ENCODE assay signal across 3 cellular contexts in the genomic region with DNA sequence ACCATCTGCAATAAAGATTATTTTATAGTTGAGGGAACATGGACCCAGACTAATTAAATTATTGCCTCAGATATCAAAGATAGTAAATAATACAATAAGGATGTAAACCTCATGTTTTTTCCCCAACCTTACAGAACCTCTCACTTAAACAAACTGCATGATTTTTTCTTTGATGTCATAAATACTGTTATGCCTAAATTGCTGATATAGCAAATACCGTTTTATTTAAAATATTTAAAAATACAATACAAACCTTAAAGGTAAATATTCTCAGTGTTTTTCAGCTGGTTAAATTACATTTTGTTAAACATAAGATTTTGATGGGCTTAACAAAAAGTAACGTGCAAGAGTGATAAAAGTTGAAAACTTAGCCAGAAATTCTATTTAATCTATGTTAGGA.
TF ChIP-seq lines count a peak whose summit lies in the region.

No MANE protein-coding gene starts in this region.

TF ChIP-seq in A549, 52 proteins besides CTCF, POLR2A, EP300 and RAD21:
- no peak for TF ChIP-seq JUN (IDR thresholded peaks at IDR 0.05)
- no peak for TF ChIP-seq TFCP2L1 (CRISPR knock-in tag; IDR thresholded peaks at IDR 0.05)
- TF ChIP-seq MAFK (IDR thresholded peaks at IDR 0.05; ENCODE audit: partially characterized antibody), result peak; percentile 93
- TF ChIP-seq EHF (CRISPR knock-in tag; IDR thresholded peaks at IDR 0.05), result no peak
- TF ChIP-seq MYC (IDR thresholded peaks at IDR 0.05; ENCODE audit: borderline replicate concordance, low read length), result no peak

TF ChIP-seq in IMR-90, 13 proteins besides CTCF, POLR2A, EP300 and RAD21:
- TF ChIP-seq BHLHE40 (IDR thresholded peaks at IDR 0.05; ENCODE audit: low read depth, low read length) (no peak), MAFK (IDR thresholded peaks at IDR 0.05; ENCODE audit: low read depth, low read length) (peak; percentile 95), MXI1 (IDR thresholded peaks at IDR 0.05; ENCODE audit: borderline replicate concordance, low read depth, low read length) (no peak)
- TF ChIP-seq, protein P1, sequence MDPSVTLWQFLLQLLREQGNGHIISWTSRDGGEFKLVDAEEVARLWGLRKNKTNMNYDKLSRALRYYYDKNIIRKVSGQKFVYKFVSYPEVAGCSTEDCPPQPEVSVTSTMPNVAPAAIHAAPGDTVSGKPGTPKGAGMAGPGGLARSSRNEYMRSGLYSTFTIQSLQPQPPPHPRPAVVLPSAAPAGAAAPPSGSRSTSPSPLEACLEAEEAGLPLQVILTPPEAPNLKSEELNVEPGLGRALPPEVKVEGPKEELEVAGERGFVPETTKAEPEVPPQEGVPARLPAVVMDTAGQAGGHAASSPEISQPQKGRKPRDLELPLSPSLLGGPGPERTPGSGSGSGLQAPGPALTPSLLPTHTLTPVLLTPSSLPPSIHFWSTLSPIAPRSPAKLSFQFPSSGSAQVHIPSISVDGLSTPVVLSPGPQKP (IDR thresholded peaks at IDR 0.05; ENCODE audit: borderline replicate concordance, low read depth, low read length), result no peak
TF ChIP-seq in IMR-90: peak in this region for 1.

TF ChIP-seq in H1, 55 proteins besides CTCF, POLR2A, EP300 and RAD21:
- TF ChIP-seq RXRA (IDR thresholded peaks at IDR 0.05; ENCODE audit: insufficient read depth, low read depth, low read length), result no peak
- no peak for TF ChIP-seq CBX5 (IDR thresholded peaks at IDR 0.05; ENCODE audit: low read depth, low read length)
- peak; percentile 78; the same call in 1 of the 2 replicates for TF ChIP-seq MAFK (IDR thresholded peaks at IDR 0.05; ENCODE audit: low read depth, low read length)
